1 cellular context compared by ENCODE assay signal in genomic region chr2:160222546-160223281, GRCh38.
TF ChIP-seq lines count a peak whose summit lies in the region.

No MANE protein-coding gene starts in this region.

TF ChIP-seq in HepG2, 621 proteins besides CTCF, POLR2A, EP300 and RAD21 (continued from another document and continues in another):
- no peak for TF ChIP-seq CEBPZ (IDR thresholded peaks at IDR 0.05; ENCODE audit: low read length)
- no peak for TF ChIP-seq HDAC2 (CRISPR knock-in tag; IDR thresholded peaks at IDR 0.05)
- TF ChIP-seq CENPBD1 (CRISPR knock-in tag; IDR thresholded peaks at IDR 0.05; ENCODE audit: borderline replicate concordance, low read depth) = no peak
- no peak for TF ChIP-seq NR2F2 (IDR thresholded peaks at IDR 0.05; ENCODE audit: borderline replicate concordance, low read depth)
- TF ChIP-seq ZMYM4 (CRISPR knock-in tag; IDR thresholded peaks at IDR 0.05) = peak; percentile 54
- TF ChIP-seq ZNF12 (CRISPR knock-in tag; IDR thresholded peaks at IDR 0.05) = peak; percentile 42; the same call in 1 of the 2 replicates
- TF ChIP-seq ZNF292 (CRISPR knock-in tag; IDR thresholded peaks at IDR 0.05; ENCODE audit: borderline replicate concordance, low read depth) = 0 out of 2 replicates have a peak, but pooled peaks have one; percentile 47
- 0 out of 2 replicates have a peak, but pooled peaks have one; percentile 1 for TF ChIP-seq MAFF (IDR thresholded peaks at IDR 0.05; ENCODE audit: low read depth, low read length)
- no peak for TF ChIP-seq FOXP1 (IDR thresholded peaks at IDR 0.05)
- TF ChIP-seq FOXP1 (CRISPR knock-in tag; IDR thresholded peaks at IDR 0.05) = peak; percentile 40; the same call in 1 of the 2 replicates
- peak; percentile 76 for TF ChIP-seq ARID5B (CRISPR knock-in tag; IDR thresholded peaks at IDR 0.05)
- peak; percentile 21; the same call in 1 of the 2 replicates for TF ChIP-seq THRA (CRISPR knock-in tag; IDR thresholded peaks at IDR 0.05; ENCODE audit: borderline replicate concordance)
- no peak for TF ChIP-seq TCF7L2 (IDR thresholded peaks at IDR 0.05; ENCODE audit: low read depth, low read length)
- no peak for TF ChIP-seq ZSCAN9 (CRISPR knock-in tag; IDR thresholded peaks at IDR 0.05; ENCODE audit: borderline replicate concordance)
- TF ChIP-seq TBX2 (CRISPR knock-in tag; IDR thresholded peaks at IDR 0.05; ENCODE audit: borderline replicate concordance) = peak; percentile 27; the same call in 1 of the 2 replicates
- no peak for TF ChIP-seq SAFB2 (CRISPR knock-in tag; IDR thresholded peaks at IDR 0.05; ENCODE audit: borderline replicate concordance, low read depth)
- 0 out of 2 replicates have a peak, but pooled peaks have one; percentile 21 for TF ChIP-seq ETV5 (CRISPR knock-in tag; IDR thresholded peaks at IDR 0.05; ENCODE audit: borderline replicate concordance)
- TF ChIP-seq HNRNPK (IDR thresholded peaks at IDR 0.05; ENCODE audit: low read depth, low read length, poor library complexity, severe bottlenecking) = no peak
- TF ChIP-seq PPARG (CRISPR knock-in tag; conservative IDR thresholded peaks at IDR 0.05) = peak; percentile 70
- TF ChIP-seq EED (CRISPR knock-in tag; IDR thresholded peaks at IDR 0.05) = 0 out of 2 replicates have a peak, but pooled peaks have one; percentile 36
- TF ChIP-seq ZNF781 (CRISPR knock-in tag; IDR thresholded peaks at IDR 0.05; ENCODE audit: borderline replicate concordance, not compliant biosample characterization) = no peak
- TF ChIP-seq POGZ (CRISPR knock-in tag; IDR thresholded peaks at IDR 0.05) = peak; percentile 50
- TF ChIP-seq DPF2 (CRISPR knock-in tag; IDR thresholded peaks at IDR 0.05; ENCODE audit: borderline replicate concordance, low read depth) = no peak
- TF ChIP-seq ZNF644 (CRISPR knock-in tag; IDR thresholded peaks at IDR 0.05; ENCODE audit: low read depth) = peak; percentile 53; the same call in 1 of the 2 replicates
- TF ChIP-seq CEBPB (IDR thresholded peaks at IDR 0.05; ENCODE audit: borderline replicate concordance, low read depth, low read length) = peak; percentile 28; the same call in 1 of the 2 replicates
- 0 out of 2 replicates have a peak, but pooled peaks have one; percentile 41 for TF ChIP-seq JUN (CRISPR knock-in tag; IDR thresholded peaks at IDR 0.05)
- TF ChIP-seq PRDM10 (CRISPR knock-in tag; IDR thresholded peaks at IDR 0.05; ENCODE audit: low read depth) = peak; percentile 49; the same call in 1 of the 2 replicates
- peak; percentile 43; the same call in 1 of the 2 replicates for TF ChIP-seq ZNF609 (CRISPR knock-in tag; IDR thresholded peaks at IDR 0.05; ENCODE audit: borderline replicate concordance)
- 0 out of 2 replicates have a peak, but pooled peaks have one; percentile 32 for TF ChIP-seq ZNF709 (CRISPR knock-in tag; IDR thresholded peaks at IDR 0.05)
- TF ChIP-seq TEAD3 (CRISPR knock-in tag; optimal IDR thresholded peaks at IDR 0.05; ENCODE audit: borderline replicate concordance) = peak; percentile 60
- no peak for TF ChIP-seq ZBTB3 (CRISPR knock-in tag; IDR thresholded peaks at IDR 0.05; ENCODE audit: borderline replicate concordance, low read depth)
- no peak for TF ChIP-seq KDM2A (CRISPR knock-in tag; IDR thresholded peaks at IDR 0.05; ENCODE audit: borderline replicate concordance, low read depth)
- TF ChIP-seq ZNF792 (CRISPR knock-in tag; IDR thresholded peaks at IDR 0.05) = peak; percentile 81
- TF ChIP-seq MNT (IDR thresholded peaks at IDR 0.05) = no peak
- no peak; the same call in 1 of the 2 replicates for TF ChIP-seq SMC3 (IDR thresholded peaks at IDR 0.05; ENCODE audit: low read length)
- no peak for TF ChIP-seq MED13 (CRISPR knock-in tag; IDR thresholded peaks at IDR 0.05)
- no peak for TF ChIP-seq SOX13 (IDR thresholded peaks at IDR 0.05)
- TF ChIP-seq SOX13 (CRISPR knock-in tag; conservative IDR thresholded peaks at IDR 0.05 in 1 of 2, IDR thresholded peaks at IDR 0.05 in 1 of 2) = 0 out of 4 replicates have a peak, but pooled peaks of 1 of the 2 experiments have one; percentile 39
- TF ChIP-seq BHLHE40 (IDR thresholded peaks at IDR 0.05; ENCODE audit: low read length) = 0 out of 2 replicates have a peak, but pooled peaks have one; percentile 6
- TF ChIP-seq ZNF317 (CRISPR knock-in tag; IDR thresholded peaks at IDR 0.05) = no peak
- 0 out of 2 replicates have a peak, but pooled peaks have one; percentile 30 for TF ChIP-seq SAP130 (CRISPR knock-in tag; IDR thresholded peaks at IDR 0.05; ENCODE audit: low read depth)
